ENCODE assay signal across 15 cellular contexts in the genomic region with DNA sequence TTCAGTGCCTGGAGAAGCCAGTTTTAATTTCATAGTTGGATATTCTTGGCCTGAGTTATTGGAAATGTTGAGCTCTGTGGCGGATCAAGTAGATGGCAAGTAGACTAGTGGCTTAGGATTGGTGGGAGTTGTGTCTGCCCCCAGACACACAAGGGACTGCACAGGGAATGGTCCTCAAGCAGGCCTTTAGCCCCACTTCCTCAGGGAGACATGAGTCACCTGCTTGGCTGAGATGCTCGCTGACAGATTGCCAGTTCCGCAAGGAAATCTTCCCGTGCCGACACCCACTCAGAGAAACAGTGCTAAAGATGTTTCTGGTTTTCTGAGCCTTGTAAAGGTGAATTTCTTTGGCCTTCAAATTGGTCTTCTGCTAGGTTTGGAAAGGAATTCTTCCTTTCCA. TPM values are rescaled to one million over a fixed set of nuclear protein-coding genes. Genes with fewer than 3 reads are reported as not detected.
DNase-seq lines count a peak whose midpoint lies in the region; ATAC-seq and TF ChIP-seq lines count a peak whose summit lies in the region.
"Had no signal": no experiment of that assay in that cellular context is flagged by ENCODE, and none has a peak within 500 bp of the region (broad histone marks: within the 10 kb centered on the region; RNA-seq: fewer than 3 reads in every experiment).

No MANE protein-coding gene starts in this region.

- no peak overlapping the region for H3K4me3 ChIP-seq in GM23248
- no peak overlapping the region for H3K4me3 ChIP-seq in RWPE2 (ENCODE audit: severe bottlenecking)
- no peak overlapping the region for H3K4me3 ChIP-seq in fibroblast of lung (replicated peaks in 1 of 4; ENCODE audit: control extremely low read depth in 1 of 4, insufficient read depth in 1 of 4, low read depth in 3 of 4, low read length in 4 of 4)
- no peak overlapping the region for H3K4me3 ChIP-seq in gastrocnemius medialis
- H3K4me3 ChIP-seq: lower lobe of right lung had no signal

- in situ Hi-C loops in GM23248 (cut with MboI) (no loop called here), gastrocnemius medialis (cut with MboI; ENCODE audit: low sequenced_read_pairs in 4 of 4) (no loop called here)

- DNase-seq in GM23248 = peak; percentile 65
- DNase-seq in RWPE2 (ENCODE audit: low spot score) = no peak
- peak; percentile 42 to 66 for DNase-seq in fibroblast of lung (ENCODE audit: low read depth in 2 of 2)
- DNase-seq in gastrocnemius medialis = peak; percentile 43 to 65
- no peak for DNase-seq in progenitor cell of endocrine pancreas (ENCODE audit: low spot score, unreplicated experiment)
- DNase-seq in SHP77 treated with DMSO at 0.1 percent for 48 hours (lab: John Stamatoyannopoulos, UW) = no peak
- DNase-seq: activated B cell treated with CpG ODN at 0.5 μM for 24 hours; activated naive CD8-positive, alpha-beta T cell treated with anti-CD3 and anti-CD28 coated beads, Interleukin-2, amount 10 ng/mL, durations not matched to agents 7 days and 5 days; CD4-positive, alpha-beta memory T cell; lower lobe of right lung; NCI-H1092 had no signal

- WGBS in GM23248 (ENCODE audit: low coverage in 1 of 2, low lambda C conversion rate in 2 of 2, missing lambda C conversion rate in 2 of 2), 2 experiments = 63 to 64% methylated on average over 5 of the region's 5 CpGs

- H4K20me1 ChIP-seq in GM23248 (ENCODE audit: insufficient read depth) (no peaks in the 10 kb centered on the region), fibroblast of lung (ENCODE audit: control insufficient read depth, extremely low read depth, insufficient read depth, low read length) (no peaks in the 10 kb centered on the region)

- no peaks in the 10 kb centered on the region for H3K4me1 ChIP-seq in GM23248 (ENCODE audit: insufficient read depth)
- peaks cover 2% of the 10 kb centered on the region for H3K4me1 ChIP-seq in RWPE2 (ENCODE audit: insufficient read depth, poor library complexity, severe bottlenecking)
- no peaks in the 10 kb centered on the region for H3K4me1 ChIP-seq in fibroblast of lung (ENCODE audit: control insufficient read depth, extremely low read depth, insufficient read depth, low read length)
- H3K4me1 ChIP-seq in gastrocnemius medialis = peaks cover 21 to 29% of the 10 kb centered on the region in 2 donors
- H3K4me1 ChIP-seq: lower lobe of right lung had no signal

- TF ChIP-seq POLR2A in gastrocnemius medialis (IDR thresholded peaks at IDR 0.05) = no peak

- H3K4me2 ChIP-seq in GM23248 (ENCODE audit: unreplicated experiment) (no peak overlapping the region), fibroblast of lung (ENCODE audit: extremely low read depth, insufficient read depth, low read length) (no peak overlapping the region)

- H3K9me3 Mint-ChIP-seq in progenitor cell of endocrine pancreas (ENCODE audit: low read depth) = peaks cover 3% of the 10 kb centered on the region
- H3K9me3 Mint-ChIP-seq: activated B cell treated with CpG ODN at 0.5 μM for 24 hours; activated naive CD8-positive, alpha-beta T cell treated with anti-CD3 and anti-CD28 coated beads, Interleukin-2, amount 10 ng/mL, durations not matched to agents 7 days and 5 days; natural killer cell treated with Interleukin-12 subunit alpha and Interleukin-12 subunit beta and Interleukin-15 and Interleukin-18, amount 100 ng/mL, for 72 hours had no signal

- H3K27ac ChIP-seq in GM23248 (no peak overlapping the region), RWPE2 (ENCODE audit: poor library complexity, severe bottlenecking) (no peak overlapping the region), fibroblast of lung (ENCODE audit: insufficient read depth, low read length) (no peak overlapping the region), gastrocnemius medialis (peak overlapping the region; percentile 59 to 66 (median 60))
- H3K27ac ChIP-seq: lower lobe of right lung had no signal

- H3F3A ChIP-seq in GM23248 (ENCODE audit: insufficient read depth) = no peaks in the 10 kb centered on the region

- no peak overlapping the region for H3K27ac Mint-ChIP-seq in progenitor cell of endocrine pancreas
- H3K27ac Mint-ChIP-seq: activated B cell treated with CpG ODN at 0.5 μM for 24 hours; activated naive CD8-positive, alpha-beta T cell treated with anti-CD3 and anti-CD28 coated beads, Interleukin-2, amount 10 ng/mL, durations not matched to agents 7 days and 5 days; CD4-positive, alpha-beta memory T cell; dendritic cell treated with granulocyte-macrophage colony-stimulating factor and Interleukin-4, amounts not matched to agents 40 ng/mL and 50 ng/mL, for 4 days; natural killer cell treated with Interleukin-12 subunit alpha and Interleukin-12 subunit beta and Interleukin-15 and Interleukin-18, amount 100 ng/mL, for 72 hours had no signal

- no peaks in the 10 kb centered on the region for H3K9me2 ChIP-seq in GM23248 (ENCODE audit: insufficient read depth)

- ATAC-seq in RWPE2 (ENCODE audit: low read depth) (peak; percentile 62; the same call in 2 of the 3 replicates), gastrocnemius medialis (peak; percentile 94 to 95), GM19328 (IDR thresholded peaks at IDR 0.05; ENCODE audit: unreplicated experiment) (no peak)
- ATAC-seq: lower lobe of right lung; natural killer cell treated with Interleukin-12 subunit alpha and Interleukin-12 subunit beta and Interleukin-15 and Interleukin-18, amount 100 ng/mL, for 72 hours; sciatic nerve had no signal

- H3K4me1 Mint-ChIP-seq in progenitor cell of endocrine pancreas (ENCODE audit: low read depth) = no peaks in the 10 kb centered on the region
- H3K4me1 Mint-ChIP-seq: activated B cell treated with CpG ODN at 0.5 μM for 24 hours; activated naive CD8-positive, alpha-beta T cell treated with anti-CD3 and anti-CD28 coated beads, Interleukin-2, amount 10 ng/mL, durations not matched to agents 7 days and 5 days; CD4-positive, alpha-beta memory T cell had no signal

- H2AFZ ChIP-seq in GM23248 (no peak overlapping the region), fibroblast of lung (ENCODE audit: low read length) (no peak overlapping the region)

- H3K79me2 ChIP-seq in GM23248 (ENCODE audit: insufficient read depth) = no peaks in the 10 kb centered on the region
- no peaks in the 10 kb centered on the region for H3K79me2 ChIP-seq in fibroblast of lung (ENCODE audit: control insufficient read depth, insufficient read depth, low read length)

- no peaks in the 10 kb centered on the region for H3K9me3 ChIP-seq in GM23248 (ENCODE audit: low read depth)
- H3K9me3 ChIP-seq in RWPE2 (ENCODE audit: severe bottlenecking) = no peaks in the 10 kb centered on the region
- H3K9me3 ChIP-seq in fibroblast of lung (ENCODE audit: control insufficient read depth, insufficient read depth, low read depth, low read length) = no peaks in the 10 kb centered on the region
- no peaks in the 10 kb centered on the region for H3K9me3 ChIP-seq in gastrocnemius medialis

- intact Hi-C loops in gastrocnemius medialis (cut with DNase I; ENCODE audit: low total_unique reads) = no loop called here

- H3K27me3 ChIP-seq in GM23248 (replicated peaks; ENCODE audit: insufficient read depth) (no peaks in the 10 kb centered on the region), RWPE2 (ENCODE audit: insufficient read depth, poor library complexity, severe bottlenecking) (no peaks in the 10 kb centered on the region), fibroblast of lung (ENCODE audit: control insufficient read depth, insufficient read depth, low read length) (no peaks in the 10 kb centered on the region), gastrocnemius medialis (no peaks in the 10 kb centered on the region)

- no peaks in the 10 kb centered on the region for H3K27me3 Mint-ChIP-seq in progenitor cell of endocrine pancreas
- H3K27me3 Mint-ChIP-seq: activated B cell treated with CpG ODN at 0.5 μM for 24 hours; activated naive CD8-positive, alpha-beta T cell treated with anti-CD3 and anti-CD28 coated beads, Interleukin-2, amount 10 ng/mL, durations not matched to agents 7 days and 5 days; CD4-positive, alpha-beta memory T cell; dendritic cell treated with granulocyte-macrophage colony-stimulating factor and Interleukin-4, amounts not matched to agents 40 ng/mL and 50 ng/mL, for 4 days; natural killer cell treated with Interleukin-12 subunit alpha and Interleukin-12 subunit beta and Interleukin-15 and Interleukin-18, amount 100 ng/mL, for 72 hours had no signal

- no peak overlapping the region for H3K9ac ChIP-seq in GM23248
- no peak overlapping the region for H3K9ac ChIP-seq in fibroblast of lung (ENCODE audit: insufficient read depth, low read length)

- H3K36me3 ChIP-seq in GM23248 (ENCODE audit: low read depth) (no peaks in the 10 kb centered on the region), RWPE2 (ENCODE audit: low read depth) (no peaks in the 10 kb centered on the region), fibroblast of lung (ENCODE audit: control insufficient read depth, insufficient read depth, low read length) (no peaks in the 10 kb centered on the region), gastrocnemius medialis (no peaks in the 10 kb centered on the region)
- H3K36me3 ChIP-seq: lower lobe of right lung had no signal

- H3K36me3 Mint-ChIP-seq in progenitor cell of endocrine pancreas (ENCODE audit: insufficient read depth) = peaks cover 1% of the 10 kb centered on the region
- H3K36me3 Mint-ChIP-seq: natural killer cell treated with Interleukin-12 subunit alpha and Interleukin-12 subunit beta and Interleukin-15 and Interleukin-18, amount 100 ng/mL, for 72 hours had no signal

- no peak for TF ChIP-seq CTCF in RWPE2 (IDR thresholded peaks at IDR 0.05; ENCODE audit: poor library complexity, severe bottlenecking)
- no peak for TF ChIP-seq CTCF in fibroblast of lung (conservative IDR thresholded peaks at IDR 0.05 in 1 of 2, IDR thresholded peaks at IDR 0.05 in 1 of 2; ENCODE audit: low read depth in 1 of 2, low read length in 2 of 2)
- no peak for TF ChIP-seq CTCF in gastrocnemius medialis (IDR thresholded peaks at IDR 0.05 in 4 of 5, conservative IDR thresholded peaks at IDR 0.05 in 1 of 5)
- no peak for TF ChIP-seq CTCF in progenitor cell of endocrine pancreas (IDR thresholded peaks at IDR 0.05; ENCODE audit: unreplicated experiment)

- no peak overlapping the region for H3K4me3 Mint-ChIP-seq in progenitor cell of endocrine pancreas (ENCODE audit: low read depth)
- H3K4me3 Mint-ChIP-seq: activated B cell treated with CpG ODN at 0.5 μM for 24 hours; activated naive CD8-positive, alpha-beta T cell treated with anti-CD3 and anti-CD28 coated beads, Interleukin-2, amount 10 ng/mL, durations not matched to agents 7 days and 5 days; CD4-positive, alpha-beta memory T cell; dendritic cell treated with granulocyte-macrophage colony-stimulating factor and Interleukin-4, amounts not matched to agents 40 ng/mL and 50 ng/mL, for 4 days; natural killer cell treated with Interleukin-12 subunit alpha and Interleukin-12 subunit beta and Interleukin-15 and Interleukin-18, amount 100 ng/mL, for 72 hours had no signal

RNA-seq across cellular contexts. Expression of a gene that starts 18.8 kb away (rescaled TPM):
- total RNA-seq in GM23248 (2014; rRNA removed; shearing (Covaris generic)) = 0.11 TPM in 1 of 2 replicates, not detected in the other
- polyA plus RNA-seq in GM23248 (2016; fragmentation: Nextera tagmentation; extraction: Ambion mirVana) (0.14 and 0.18 TPM in 2 replicates), fibroblast of lung (0.12 and 0.32 TPM in 2 replicates)
- total RNA-seq in fibroblast of lung (under 0.01 and 0.17 TPM in 2 replicates), gastrocnemius medialis (1 to 10 TPM in 1 of 4 donors, under 1 TPM in 3; 0.22 to 1.9 (median 0.70) TPM), progenitor cell of endocrine pancreas (1.3 and 1.4 TPM in 2 replicates)
- 0.13 and 0.14 TPM in 2 replicates for polyA plus RNA-seq in fibroblast of lung (2012)
- not detected in 2 replicates for polyA minus RNA-seq in fibroblast of lung (ENCODE audit: low replicate concordance)

RNA-seq across cellular contexts. Expression of a gene that starts 44.0 kb away (rescaled TPM):
- 4.9 and 10.1 TPM in 2 replicates for total RNA-seq in GM23248 (2014; rRNA removed; shearing (Covaris generic))
- 5.8 and 6.2 TPM in 2 replicates for polyA plus RNA-seq in GM23248 (2016; fragmentation: Nextera tagmentation; extraction: Ambion mirVana)
- 2.8 and 5.4 TPM in 2 replicates for total RNA-seq in fibroblast of lung
- 3.8 and 6.6 TPM in 2 replicates for polyA plus RNA-seq in fibroblast of lung
- 4.0 and 5.6 TPM in 2 replicates for polyA plus RNA-seq in fibroblast of lung (2012)
- polyA minus RNA-seq in fibroblast of lung (ENCODE audit: low replicate concordance) = 0.19 and 0.67 TPM in 2 replicates
- total RNA-seq in gastrocnemius medialis = 10 to 100 TPM; 16.9 to 21.7 (median 20.8) TPM
- total RNA-seq in progenitor cell of endocrine pancreas = 18.6 and 18.8 TPM in 2 replicates

Comparison
In these comparisons a context has a peak if more than half of its experiments do, and no peak if none do; other contexts are left out.
1. DNase-seq: peak in GM23248 (single experiment), fibroblast of lung (2 of 2) and gastrocnemius medialis (2 of 2); none in RWPE2 (single experiment), progenitor cell of endocrine pancreas (single experiment) and SHP77 treated with DMSO at 0.1 percent for 48 hours (single experiment).
2. H3K27ac ChIP-seq: peak in gastrocnemius medialis (4 of 4); none in GM23248 (single experiment), RWPE2 (single experiment) and fibroblast of lung (single experiment).